In genomic region chr19:52600639-52601024, GRCh38 we compare ENCODE assay signal across 8 cellular contexts. TPM values are rescaled to one million over a fixed set of nuclear protein-coding genes. Genes with fewer than 3 reads are reported as not detected.
DNase-seq lines count a peak whose midpoint lies in the region; ATAC-seq and TF ChIP-seq lines count a peak whose summit lies in the region.

No MANE protein-coding gene starts in this region.

- DNase-seq in AG09309 (ENCODE audit: low read depth) (no peak), PC-9 (no peak), EL (no peak), HEK293T (ENCODE audit: extremely low spot score) (no peak)

- H3K27me3 Mint-ChIP-seq in dendritic cell treated with granulocyte-macrophage colony-stimulating factor and Interleukin-4, amounts not matched to agents 40 ng/mL and 50 ng/mL, for 4 days = no peaks in the 10 kb centered on the region

- H3K4me1 ChIP-seq in PC-9 (replicated peaks; ENCODE audit: insufficient read depth) (no peaks in the 10 kb centered on the region; the same call in 1 of the 2 replicates), mucosa of stomach (ENCODE audit: control insufficient read depth, insufficient read depth, low read length) (peaks cover 11% of the 10 kb centered on the region)

- H3K9ac ChIP-seq in mucosa of stomach (ENCODE audit: low read length) = peak overlapping the region; percentile 76

- H2AFZ ChIP-seq in PC-9 = peak overlapping the region; percentile 95; the same call in 1 of the 2 replicates

- H3K27ac ChIP-seq in PC-9 = no peak overlapping the region

- H3K27me3 ChIP-seq in PC-9 (ENCODE audit: insufficient read depth, low read depth) = no peaks in the 10 kb centered on the region
- no peaks in the 10 kb centered on the region for H3K27me3 ChIP-seq in mucosa of stomach (ENCODE audit: control insufficient read depth, insufficient read depth, low read length)

- H3K9me2 ChIP-seq in PC-9 (ENCODE audit: insufficient read depth) = no peaks in the 10 kb centered on the region

- H3K4me3 ChIP-seq in AG09309 (ENCODE audit: control insufficient read depth, low read depth, low read length) (peak overlapping the region; percentile 62), PC-9 (peak overlapping the region; percentile 73), mucosa of stomach (ENCODE audit: low read length) (peak overlapping the region; percentile 7)

- no TSS peak for BruUV-seq in PC-9 (replicated peaks; lab: Mats Ljungman, UMichigan)

- peaks cover 76% of the 10 kb centered on the region for H3K36me3 Mint-ChIP-seq in dendritic cell treated with granulocyte-macrophage colony-stimulating factor and Interleukin-4, amounts not matched to agents 40 ng/mL and 50 ng/mL, for 4 days (ENCODE audit: low read depth)

- no peaks in the 10 kb centered on the region for H3K79me2 ChIP-seq in PC-9 (ENCODE audit: low read depth)

- peaks cover 9% of the 10 kb centered on the region; the same call in 1 of the 2 replicates for H3K36me3 ChIP-seq in PC-9 (ENCODE audit: low read depth)
- H3K36me3 ChIP-seq in mucosa of stomach (ENCODE audit: control insufficient read depth, insufficient read depth, low read length) = no peaks in the 10 kb centered on the region

- peak overlapping the region; percentile 74 for H3K27ac Mint-ChIP-seq in dendritic cell treated with granulocyte-macrophage colony-stimulating factor and Interleukin-4, amounts not matched to agents 40 ng/mL and 50 ng/mL, for 4 days

- POLR2A ChIA-PET in PC-9 (lab: Charles Lee; ENCODE audit: unreplicated experiment) = no interaction called here
- POLR2A ChIA-PET in HEK293T (lab: Yijun Ruan, JAX) = no interaction called here

- H4K20me1 ChIP-seq in PC-9 (ENCODE audit: insufficient read depth) = no peaks in the 10 kb centered on the region

- 0 out of 2 replicates have a peak, but pooled peaks cover 4% of the 10 kb centered on the region for H3F3A ChIP-seq in PC-9 (ENCODE audit: insufficient read depth, low read depth)

- ATAC-seq in GM21619 (IDR thresholded peaks at IDR 0.05; ENCODE audit: unreplicated experiment) (peak; percentile 17), GM19452 (IDR thresholded peaks at IDR 0.05; ENCODE audit: unreplicated experiment) (no peak)

- H3K9me3 Mint-ChIP-seq in dendritic cell treated with granulocyte-macrophage colony-stimulating factor and Interleukin-4, amounts not matched to agents 40 ng/mL and 50 ng/mL, for 4 days = peaks cover 71% of the 10 kb centered on the region

- intact Hi-C loops in PC-9 (cut with micrococcal nuclease; ENCODE audit: unreplicated experiment) = loop anchor here (2.0 to 5.0 kb wide), 2 partner anchors 30 to 913 kb away; partner anchors contain the start of gene ZNF701
- intact Hi-C loops in dendritic cell treated with granulocyte-macrophage colony-stimulating factor and Interleukin-4, amounts not matched to agents 40 ng/mL and 50 ng/mL, for 4 days (cut with micrococcal nuclease) = loop anchor here (2.0 to 5.0 kb wide), 3 partner anchors 30 to 73 kb away; partner anchors contain the start of genes ZNF701, ZNF808 and ZNF83

- peak overlapping the region; percentile 89 for H3K4me2 ChIP-seq in PC-9

- peaks cover 57% of the 10 kb centered on the region for H3K9me3 ChIP-seq in PC-9 (ENCODE audit: insufficient read depth, low read depth)
- peaks cover 5% of the 10 kb centered on the region for H3K9me3 ChIP-seq in mucosa of stomach (ENCODE audit: control insufficient read depth, low read length)

- CTCF ChIA-PET in PC-9 (lab: Charles Lee) (no interaction called here), HEK293T (lab: Yijun Ruan, JAX) (no interaction called here)

- peaks cover 14% of the 10 kb centered on the region for H3K4me1 Mint-ChIP-seq in dendritic cell treated with granulocyte-macrophage colony-stimulating factor and Interleukin-4, amounts not matched to agents 40 ng/mL and 50 ng/mL, for 4 days (ENCODE audit: low read depth)

- no peak for TF ChIP-seq CTCF in AG09309 (IDR thresholded peaks at IDR 0.05; ENCODE audit: control insufficient read depth, insufficient read depth, low read depth, low read length, missing control alignments)
- no peak for TF ChIP-seq CTCF in PC-9 (conservative IDR thresholded peaks at IDR 0.05)

- peak overlapping the region; percentile 86 for H3K4me3 Mint-ChIP-seq in dendritic cell treated with granulocyte-macrophage colony-stimulating factor and Interleukin-4, amounts not matched to agents 40 ng/mL and 50 ng/mL, for 4 days

TF ChIP-seq in HEK293T, 16 proteins besides CTCF, POLR2A, EP300 and RAD21:
- TF ChIP-seq SUZ12 (IDR thresholded peaks at IDR 0.05) (no peak), L3MBTL2 (conservative IDR thresholded peaks at IDR 0.05) (no peak), FOXM1 (IDR thresholded peaks at IDR 0.05; ENCODE audit: borderline replicate concordance) (no peak)

RNA-seq across cellular contexts. Expression of gene ZNF701, which starts 30.5 kb away (rescaled TPM):
- 22.1 and 24.2 TPM in 2 replicates for total RNA-seq in PC-9 (2021)

RNA-seq across cellular contexts. Expression of gene ZNF83, which starts 37.5 kb away (rescaled TPM):
- total RNA-seq in PC-9 (2021) = 54.6 and 60.6 TPM in 2 replicates

Comparison
In these comparisons a context has a peak if more than half of its experiments do, and no peak if none do; other contexts are left out.
1. H3K4me3 ChIP-seq: peak in every context shown above with its lines; median percentile 73 in PC-9; 62 in AG09309; 7 in mucosa of stomach.